ENCODE assay signal across 8 cellular contexts in the genomic region with DNA sequence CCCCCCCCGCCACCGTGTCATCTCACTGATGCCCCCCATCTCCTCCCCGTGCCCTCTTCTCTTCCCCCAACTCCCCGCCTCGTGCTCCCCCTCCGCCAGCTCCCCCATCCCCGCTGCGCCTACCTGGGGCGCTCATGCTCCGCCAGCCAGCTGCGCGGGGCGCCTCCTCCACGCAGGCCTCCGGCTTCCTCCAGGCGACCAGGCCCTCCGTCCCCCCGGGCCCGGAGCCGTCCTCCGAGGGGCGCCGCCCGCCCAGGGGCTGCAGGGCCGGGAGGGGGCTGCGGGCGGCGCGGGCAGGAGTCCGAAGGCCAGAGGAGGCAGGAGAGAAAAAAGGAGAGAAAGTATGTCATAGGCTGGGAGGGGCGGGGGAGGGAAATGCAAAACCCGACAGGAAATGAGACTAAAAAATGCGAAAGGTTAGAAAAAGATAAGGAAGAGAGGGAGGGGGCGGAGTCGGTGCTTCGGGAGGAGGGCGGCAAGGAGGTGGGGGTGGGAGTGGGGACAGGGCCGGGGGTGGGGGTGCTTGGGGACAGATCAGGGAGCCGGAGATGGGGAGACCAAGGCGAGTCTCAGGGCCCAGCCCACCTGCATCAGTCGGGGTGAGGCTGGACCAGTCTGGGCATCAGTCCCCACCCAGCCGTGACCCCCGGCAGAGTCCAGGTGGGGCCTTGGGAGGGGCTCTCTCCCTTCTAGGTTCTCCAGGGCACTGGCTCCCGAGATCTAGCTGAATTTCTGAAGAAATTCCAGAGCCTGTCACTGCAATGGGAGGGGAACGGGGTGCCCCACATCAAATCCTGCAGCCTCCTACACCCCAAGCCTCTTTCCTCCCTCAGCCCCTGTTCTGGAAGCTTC. TPM values are rescaled to one million over a fixed set of nuclear protein-coding genes. Genes with fewer than 3 reads are reported as not detected.
DNase-seq lines count a peak whose midpoint lies in the region; ATAC-seq lines count a peak whose summit lies in the region.

A gene (minus strand): TSS at position 324 of the 852 bp plus-strand sequence. CDS start 85,361 bp downstream, outside the sequence.

- H3K27me3 Mint-ChIP-seq in T-helper 1 cell treated with Interleukin-12 subunit alpha and Interleukin-12 subunit beta and Interleukin-4 antibody, amounts not matched to agents 30 μg/mL and 1 μg/mL, for 36 hours (ENCODE audit: low read depth): no peaks in the 10 kb centered on the region
- no peaks in the 10 kb centered on the region for H3K27me3 Mint-ChIP-seq in central memory CD8-positive, alpha-beta T cell

- 12% methylated on average over 45 of the region's 45 CpGs for WGBS in right cardiac atrium

- H3K9me3 ChIP-seq in right cardiac atrium (ENCODE audit: control insufficient read depth, low read length): no peaks in the 10 kb centered on the region

- H3K4me3 ChIP-seq in right cardiac atrium (ENCODE audit: low read length): no peak within 1 kb of the TSS

- no peak within 1 kb of the TSS for H3K27ac ChIP-seq in right cardiac atrium (ENCODE audit: low read length)

- intact Hi-C loops in left cardiac atrium (cut with DNase I) (no loop called here), right cardiac atrium (cut with DNase I) (no loop called here)

- peak; percentile 60 for DNase-seq in A172 (ENCODE audit: low spot score)
- peak in 1 of 2 donors; percentile 23 for DNase-seq in central memory CD8-positive, alpha-beta T cell (ENCODE audit: low spot score in 2 of 2)
- DNase-seq in pulmonary artery endothelial cell (ENCODE audit: low read depth, low spot score): no peak
- DNase-seq in NCI-H1092 treated with DMSO at 0.1 percent for 48 hours (lab: John Stamatoyannopoulos, UW): no peak
- no peak for DNase-seq in left cardiac atrium
- DNase-seq in right cardiac atrium: no peak

- H3K27ac Mint-ChIP-seq in T-helper 1 cell treated with Interleukin-12 subunit alpha and Interleukin-12 subunit beta and Interleukin-4 antibody, amounts not matched to agents 30 μg/mL and 1 μg/mL, for 36 hours: peak within 1 kb of the TSS; percentile 96
- H3K27ac Mint-ChIP-seq in central memory CD8-positive, alpha-beta T cell (ENCODE audit: low read depth): peak within 1 kb of the TSS; percentile 91

- no peaks in the 10 kb centered on the region for H3K27me3 ChIP-seq in right cardiac atrium (ENCODE audit: control insufficient read depth, insufficient read depth)

- H3K9me3 Mint-ChIP-seq in T-helper 1 cell treated with Interleukin-12 subunit alpha and Interleukin-12 subunit beta and Interleukin-4 antibody, amounts not matched to agents 30 μg/mL and 1 μg/mL, for 36 hours: no peaks in the 10 kb centered on the region
- no peaks in the 10 kb centered on the region for H3K9me3 Mint-ChIP-seq in central memory CD8-positive, alpha-beta T cell

- H3K36me3 Mint-ChIP-seq in T-helper 1 cell treated with Interleukin-12 subunit alpha and Interleukin-12 subunit beta and Interleukin-4 antibody, amounts not matched to agents 30 μg/mL and 1 μg/mL, for 36 hours (ENCODE audit: low read depth): peaks cover 25% of the 10 kb centered on the region
- H3K36me3 Mint-ChIP-seq in central memory CD8-positive, alpha-beta T cell (ENCODE audit: insufficient read depth): peaks cover 28% of the 10 kb centered on the region

- H3K4me1 Mint-ChIP-seq in T-helper 1 cell treated with Interleukin-12 subunit alpha and Interleukin-12 subunit beta and Interleukin-4 antibody, amounts not matched to agents 30 μg/mL and 1 μg/mL, for 36 hours (ENCODE audit: low read depth): peaks cover 39% of the 10 kb centered on the region
- peaks cover 48% of the 10 kb centered on the region for H3K4me1 Mint-ChIP-seq in central memory CD8-positive, alpha-beta T cell

- no peaks in the 10 kb centered on the region for H3K4me1 ChIP-seq in right cardiac atrium (ENCODE audit: control insufficient read depth, insufficient read depth, low read length)

- peak; percentile 30 for ATAC-seq in GM21529 (IDR thresholded peaks at IDR 0.05; ENCODE audit: unreplicated experiment)
- peak; percentile 65 for ATAC-seq in central memory CD8-positive, alpha-beta T cell (replicated peaks; ENCODE audit: extremely low read depth, poor library complexity, severe bottlenecking)
- ATAC-seq in left cardiac atrium: no peak
- no peak for ATAC-seq in right cardiac atrium

- H3K4me3 Mint-ChIP-seq in T-helper 1 cell treated with Interleukin-12 subunit alpha and Interleukin-12 subunit beta and Interleukin-4 antibody, amounts not matched to agents 30 μg/mL and 1 μg/mL, for 36 hours: peak within 1 kb of the TSS; percentile 96
- H3K4me3 Mint-ChIP-seq in central memory CD8-positive, alpha-beta T cell: peak within 1 kb of the TSS; percentile 95

RNA-seq across cellular contexts. Expression of the gene that starts here (rescaled TPM):
- total RNA-seq in A172 (2014; rRNA removed; shearing (Covaris generic)): 16.9 and 23.0 TPM in 2 replicates
- 18.4 and 18.5 TPM in 2 replicates for total RNA-seq in pulmonary artery endothelial cell
- total RNA-seq in left cardiac atrium: 1 to 10 TPM in 1 of 2 donors, under 1 TPM in 1; 0.42 to 1.3 TPM
- total RNA-seq in right cardiac atrium: under 1 TPM; 0.22 to 0.96 (median 0.58) TPM
- 0.16 TPM for polyA plus RNA-seq in right cardiac atrium

Comparison
In these comparisons a context has a peak if more than half of its experiments do, and no peak if none do; other contexts are left out.
1. ATAC-seq: peak in GM21529 (single experiment) and central memory CD8-positive, alpha-beta T cell (single experiment); none in left cardiac atrium (0 of 2) and right cardiac atrium (0 of 2).